ENCODE assay signal across 21 cellular contexts in genomic region chr3:169260296-169260695, GRCh38.
DNase-seq lines count a peak whose midpoint lies in the region; ATAC-seq and TF ChIP-seq lines count a peak whose summit lies in the region.
"Had no signal": no experiment of that assay in that cellular context is flagged by ENCODE, and none has a peak within 500 bp of the region (broad histone marks: within the 10 kb centered on the region; RNA-seq: fewer than 3 reads in every experiment).

No MANE protein-coding gene starts in this region.

- H3K4me1 Mint-ChIP-seq in nephron = peaks cover 54% of the 10 kb centered on the region
- H3K4me1 Mint-ChIP-seq: T-helper 17 cell had no signal

- peaks cover 9% of the 10 kb centered on the region for H3K27me3 Mint-ChIP-seq in nephron (ENCODE audit: low read depth)
- H3K27me3 Mint-ChIP-seq: activated T-cell treated with anti-CD3 and anti-CD28 coated beads, Interleukin-2, amount 50 U/mL, for 24 hours; CD4-positive, alpha-beta T cell; effector memory CD8-positive, alpha-beta T cell; T-helper 17 cell had no signal

- no peaks in the 10 kb centered on the region for H3K27me3 ChIP-seq in MG63
- H3K27me3 ChIP-seq in fibroblast of lung (ENCODE audit: control insufficient read depth, insufficient read depth, low read length) = no peaks in the 10 kb centered on the region

- H2AFZ ChIP-seq in fibroblast of lung (ENCODE audit: low read length) = no peak overlapping the region
- H2AFZ ChIP-seq: GM23248 had no signal

- H3K27ac ChIP-seq in fibroblast of lung (ENCODE audit: insufficient read depth, low read length) = no peak overlapping the region
- H3K27ac ChIP-seq: coronary artery, GM23248, skin epidermis had no signal

- no peaks in the 10 kb centered on the region for H3K36me3 Mint-ChIP-seq in nephron (ENCODE audit: low read depth)

- no peaks in the 10 kb centered on the region for H3K9me3 Mint-ChIP-seq in nephron
- H3K9me3 Mint-ChIP-seq: activated T-cell treated with anti-CD3 and anti-CD28 coated beads, Interleukin-2, amount 50 U/mL, for 24 hours; CD4-positive, alpha-beta T cell had no signal

- H3K27ac Mint-ChIP-seq in nephron = peak overlapping the region in 2 of 3 experiments; percentile 8 to 51
- H3K27ac Mint-ChIP-seq: activated T-cell treated with anti-CD3 and anti-CD28 coated beads, Interleukin-2, amount 50 U/mL, for 24 hours; CD4-positive, alpha-beta T cell; effector memory CD8-positive, alpha-beta T cell; T-helper 17 cell had no signal

- H3K36me3 ChIP-seq in MG63 = no peaks in the 10 kb centered on the region
- H3K36me3 ChIP-seq in fibroblast of lung (ENCODE audit: control insufficient read depth, insufficient read depth, low read length) = no peaks in the 10 kb centered on the region

- DNase-seq in MG63 = peak; percentile 9
- DNase-seq in NCI-H446 treated with DMSO at 0.1 percent for 48 hours (lab: John Stamatoyannopoulos, UW) = peak; percentile 91
- peak; percentile 20 to 22 for DNase-seq in fibroblast of lung (ENCODE audit: low read depth in 2 of 2)
- no peak for DNase-seq in DMS53 treated with DMSO at 0.1 percent for 48 hours (lab: John Stamatoyannopoulos, UW; ENCODE audit: unreplicated experiment)
- DNase-seq in NCI-H2081 treated with DMSO at 0.1 percent for 48 hours (lab: John Stamatoyannopoulos, UW) = no peak
- DNase-seq: activated CD4-positive, alpha-beta T cell treated with anti-CD3 and anti-CD28 coated beads for 4 hours; activated T-cell treated with anti-CD3 and anti-CD28 coated beads, Interleukin-2, amount 50 U/mL, for 24 hours; CD4-positive, alpha-beta T cell; DMS153; effector memory CD8-positive, alpha-beta T cell; GM23248; mesendoderm; NCI-H2029; NCI-H510A; NK-92 treated with Interleukin-12 subunit alpha and Interleukin-12 subunit beta, amount 100 ng/mL, for 24 hours; T-helper 17 cell; trophoblast cell had no signal

- TF ChIP-seq CTCF in fibroblast of lung (conservative IDR thresholded peaks at IDR 0.05 in 1 of 2, IDR thresholded peaks at IDR 0.05 in 1 of 2; ENCODE audit: low read depth in 1 of 2, low read length in 2 of 2) = no peak
- no peak for TF ChIP-seq CTCF in nephron (IDR thresholded peaks at IDR 0.05; ENCODE audit: unreplicated experiment in 3 of 3)

- H4K20me1 ChIP-seq in fibroblast of lung (ENCODE audit: control insufficient read depth, extremely low read depth, insufficient read depth, low read length) = no peaks in the 10 kb centered on the region

- H3K9ac ChIP-seq in fibroblast of lung (ENCODE audit: insufficient read depth, low read length) = no peak overlapping the region
- H3K9ac ChIP-seq: GM23248 had no signal

- H3K9me3 ChIP-seq in MG63 = no peaks in the 10 kb centered on the region
- H3K9me3 ChIP-seq in fibroblast of lung (ENCODE audit: control insufficient read depth, insufficient read depth, low read depth, low read length) = no peaks in the 10 kb centered on the region

- no peak for ATAC-seq in HG02571 (IDR thresholded peaks at IDR 0.05; ENCODE audit: unreplicated experiment)
- ATAC-seq: effector memory CD8-positive, alpha-beta T cell; T-helper 17 cell had no signal

- no peaks in the 10 kb centered on the region for H3K79me2 ChIP-seq in fibroblast of lung (ENCODE audit: control insufficient read depth, insufficient read depth, low read length)

- H3K4me3 ChIP-seq in MG63 = no peak overlapping the region
- H3K4me3 ChIP-seq in fibroblast of lung (replicated peaks in 1 of 4; ENCODE audit: control extremely low read depth in 1 of 4, insufficient read depth in 1 of 4, low read depth in 3 of 4, low read length in 4 of 4) = no peak overlapping the region
- H3K4me3 ChIP-seq: coronary artery, GM23248, skin epidermis had no signal

- no peak overlapping the region for H3K4me2 ChIP-seq in fibroblast of lung (ENCODE audit: extremely low read depth, insufficient read depth, low read length)

- H3K4me3 Mint-ChIP-seq in nephron = no peak overlapping the region
- H3K4me3 Mint-ChIP-seq: activated T-cell treated with anti-CD3 and anti-CD28 coated beads, Interleukin-2, amount 50 U/mL, for 24 hours; CD4-positive, alpha-beta T cell; effector memory CD8-positive, alpha-beta T cell; T-helper 17 cell had no signal

- H3K4me1 ChIP-seq in fibroblast of lung (ENCODE audit: control insufficient read depth, extremely low read depth, insufficient read depth, low read length) = no peaks in the 10 kb centered on the region

Comparison
In these comparisons a context has a peak if more than half of its experiments do, and no peak if none do; other contexts are left out.
1. DNase-seq: peak in MG63 (single experiment), NCI-H446 treated with DMSO at 0.1 percent for 48 hours (single experiment) and fibroblast of lung (2 of 2); none in DMS53 treated with DMSO at 0.1 percent for 48 hours (single experiment) and NCI-H2081 treated with DMSO at 0.1 percent for 48 hours (single experiment).